Comparison of ENCODE assay signal across 28 cellular contexts in genomic region chr3:31379598-31379997, GRCh38.
"Had no signal": no experiment of that assay in that cellular context is flagged by ENCODE, and none has a peak within 500 bp of the region (broad histone marks: within the 10 kb centered on the region; RNA-seq: fewer than 3 reads in every experiment).

No MANE protein-coding gene starts in this region.

- H3K9ac ChIP-seq: neural progenitor cell had no signal

- H3K27ac ChIP-seq: hepatocyte, left ventricle myocardium inferior, neural progenitor cell, neutrophil, pancreas, prostate gland, sigmoid colon, spleen, suprapubic skin, thoracic aorta, tibial artery, upper lobe of right lung had no signal

- H3K4me2 ChIP-seq: hepatocyte, neural progenitor cell had no signal

- H3K4me1 ChIP-seq: left ventricle myocardium inferior, neural progenitor cell, pancreas, prostate gland, sigmoid colon, spleen, suprapubic skin, tibial artery had no signal

- ATAC-seq: natural killer cell; pancreas; stimulated activated effector memory CD8-positive, alpha-beta T cell treated with anti-CD3 and anti-CD28 coated beads, Interleukin-12 subunit alpha, Interleukin-12 subunit beta, amount 100 ng/mL, for 72 hours; upper lobe of right lung had no signal

- H2AFZ ChIP-seq: hepatocyte, neural progenitor cell had no signal

- H3K4me3 ChIP-seq: hepatocyte, left ventricle myocardium inferior, lung, neural progenitor cell, pancreas, prostate gland, sigmoid colon, spleen, suprapubic skin, thoracic aorta, tibial artery, upper lobe of right lung had no signal

- FAIRE-seq: pancreas, small intestine, urothelium cell line had no signal

- DNase-seq: islet precursor cell; left ventricle myocardium inferior; mesendoderm; naive B cell; natural killer cell; nephron progenitor cell; occipital lobe; pancreas; posterior cingulate gyrus; retina; right cardiac atrium; sigmoid colon; small intestine; spleen; stimulated activated CD4-positive, alpha-beta T cell treated with anti-CD3 and anti-CD28 coated beads, Interleukin-4, amount 100 ng/mL, for 24 hours; stimulated activated naive CD4-positive, alpha-beta T cell; tibial artery; trophoblast cell; upper lobe of right lung had no signal

- H3K9me3 ChIP-seq: left ventricle myocardium inferior, neutrophil, pancreas, prostate gland, spleen, suprapubic skin, thoracic aorta, tibial artery, upper lobe of right lung had no signal

- H3K79me2 ChIP-seq: hepatocyte had no signal

- H3K36me3 ChIP-seq: left ventricle myocardium inferior, neural progenitor cell, neutrophil, pancreas, prostate gland, sigmoid colon, spleen, suprapubic skin, thoracic aorta, tibial artery, upper lobe of right lung had no signal

- H3K27me3 ChIP-seq: hepatocyte, neural progenitor cell, neutrophil, pancreas, sigmoid colon, spleen, suprapubic skin, tibial artery, upper lobe of right lung had no signal
